Comparison of ENCODE assay signal across 30 cellular contexts in the genomic region with DNA sequence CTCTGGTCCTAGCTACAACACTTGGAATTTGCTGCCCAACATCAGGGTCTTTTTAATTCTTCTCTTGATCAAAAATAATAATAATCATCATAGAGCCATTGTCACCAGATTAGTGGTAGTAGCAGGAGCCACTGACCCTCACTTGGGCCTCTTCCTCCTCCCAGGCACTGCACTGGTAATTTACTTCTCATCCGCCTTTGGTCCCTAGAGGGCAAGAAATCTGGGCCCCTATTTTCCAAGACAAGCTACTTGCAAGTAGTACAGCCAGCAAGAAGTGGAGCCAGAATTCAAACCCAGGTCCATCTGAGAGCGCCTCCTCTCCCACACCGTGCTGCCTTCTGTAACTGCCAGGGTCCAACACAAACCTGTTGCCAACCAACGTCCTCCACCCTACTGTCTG.
"Had no signal": no experiment of that assay in that cellular context is flagged by ENCODE, and none has a peak within 500 bp of the region (broad histone marks: within the 10 kb centered on the region; RNA-seq: fewer than 3 reads in every experiment).

No MANE protein-coding gene starts in this region.

- H2AFZ ChIP-seq: hepatocyte, parathyroid adenoma had no signal

- DNase-seq: activated CD4-positive, alpha-beta memory T cell treated with anti-CD3 and anti-CD28 coated beads for 36 hours; activated CD4-positive, alpha-beta T cell treated with anti-CD3 and anti-CD28 coated beads, Interleukin-2, amount 10 ng/mL, durations not matched to agents 24 days and 14 days; activated CD4-positive, CD25-positive, alpha-beta regulatory T cell treated with anti-CD3 and anti-CD28 coated beads, Interleukin-2, amount 50 U/mL, for 72 hours; activated CD8-positive, alpha-beta memory T cell treated with anti-CD3 and anti-CD28 coated beads, Interleukin-2, amount 50 U/mL, for 4 hours; activated effector memory CD4-positive, alpha-beta T cell treated with anti-CD3 and anti-CD28 coated beads, Interleukin-2, amount 50 U/mL, for 16 hours; activated naive CD4-positive, alpha-beta T cell treated with anti-CD3 and anti-CD28 coated beads, Interleukin-2, amount 10 ng/mL, durations not matched to agents 7 days and 5 days; activated naive CD8-positive, alpha-beta T cell treated with anti-CD3 and anti-CD28 coated beads, Interleukin-2, amount 10 ng/mL, durations not matched to agents 7 days and 5 days; activated T-cell treated with anti-CD3 and anti-CD28 coated beads, Interleukin-2, amount 50 U/mL, for 1 hour; central memory CD4-positive, alpha-beta T cell; effector memory CD4-positive, alpha-beta T cell; islet precursor cell; mammary epithelial cell; naive B cell; occipital lobe; psoas muscle; stimulated activated CD4-positive, alpha-beta T cell treated with anti-CD3 and anti-CD28 coated beads, Interleukin-15, amount 100 ng/mL, for 24 hours; stimulated activated CD4-positive, alpha-beta T cell treated with anti-CD3 and anti-CD28 coated beads, Interleukin-2, amount 100 ng/mL, for 24 hours; stimulated activated naive B cell treated with anti-CD40 and anti-IgM and Interleukin-4, amounts not matched to agents 10 μg/mL and 1 μg/mL and 100 μg/mL, for 72 hours; stomach; T-helper 17 cell; T1000; WERI-Rb-1 had no signal

- H3K9ac ChIP-seq: parathyroid adenoma had no signal

- H3K4me2 ChIP-seq: hepatocyte, smooth muscle cell had no signal

- H3K36me3 ChIP-seq: breast epithelium, gastroesophageal sphincter, right atrium auricular region, stomach, suprapubic skin, tibial nerve, WERI-Rb-1 had no signal

- H3K4me3 ChIP-seq: breast epithelium, gastroesophageal sphincter, hepatocyte, psoas muscle, right atrium auricular region, smooth muscle cell, stomach, suprapubic skin, tibial nerve had no signal

- H3K27ac ChIP-seq: breast epithelium, hepatocyte, parathyroid adenoma, psoas muscle, right atrium auricular region, suprapubic skin, WERI-Rb-1 had no signal

- H3K27me3 ChIP-seq: breast epithelium, gastroesophageal sphincter, hepatocyte, right atrium auricular region, stomach, suprapubic skin, tibial nerve had no signal

- ATAC-seq: gastroesophageal sphincter; psoas muscle; stimulated activated naive B cell treated with anti-CD40 and anti-IgM and Interleukin-4, amounts not matched to agents 10 μg/mL and 1 μg/mL and 100 μg/mL, for 72 hours; T-helper 17 cell had no signal

- H3K9me3 ChIP-seq: breast epithelium, gastroesophageal sphincter, psoas muscle, right atrium auricular region, stomach, suprapubic skin, tibial nerve had no signal
